ENCODE assay signal across 7 cellular contexts in genomic region chr1:8197493-8198282, GRCh38.
A peak's percentile ranks its signal among the peaks of the same experiment; 100 is the strongest.
DNase-seq lines count a peak whose midpoint lies in the region; ATAC-seq and TF ChIP-seq lines count a peak whose summit lies in the region.

No MANE protein-coding gene starts in this region.

- H4K5ac ChIP-seq in H9 (ENCODE audit: insufficient read length, low read depth, low read length), result no peak overlapping the region

- no peak overlapping the region for H2AK5ac ChIP-seq in H9 (ENCODE audit: insufficient read length, low read length)

- no peak overlapping the region for H3K14ac ChIP-seq in H9 (ENCODE audit: insufficient read depth, low read length)

- no peaks in the 10 kb centered on the region; a peak in 1 of 7 replicates for H3K36me3 Mint-ChIP-seq in H9 (ENCODE audit: insufficient read depth in 1 of 3, low read depth in 3 of 3)

- intact Hi-C loops in left ventricle myocardium inferior (cut with micrococcal nuclease), result no loop called here
- intact Hi-C loops in stomach (cut with DNase I; ENCODE audit: low total_unique reads), result no loop called here

- no peak overlapping the region for H4K91ac ChIP-seq in H9 (ENCODE audit: insufficient read length, low read depth, low read length)

- H2AFZ ChIP-seq in H9 (ENCODE audit: low read length), result no peak overlapping the region
- H2AFZ ChIP-seq in Karpas-422 (ENCODE audit: low read length), result no peak overlapping the region

- no peak overlapping the region for H3K18ac ChIP-seq in H9 (ENCODE audit: insufficient read length, low read depth, low read length)

- H3K9me3 ChIP-seq in H9 (ENCODE audit: control insufficient read depth, low read depth, low read length) (no peaks in the 10 kb centered on the region), left ventricle myocardium inferior (replicated peaks) (no peaks in the 10 kb centered on the region), stomach (no peaks in the 10 kb centered on the region), Karpas-422 (ENCODE audit: low read length) (no peaks in the 10 kb centered on the region)

- no peak overlapping the region for H3K27ac ChIP-seq in H9 (ENCODE audit: insufficient read length, low read depth, low read length)
- no peak overlapping the region for H3K27ac ChIP-seq in left ventricle myocardium inferior (replicated peaks)
- peak overlapping the region in 3 of 5 donors; percentile 52 to 96 (median 64) for H3K27ac ChIP-seq in stomach
- H3K27ac ChIP-seq in Karpas-422 (ENCODE audit: low read length), result no peak overlapping the region

- H3K4me1 Mint-ChIP-seq in H9, result peaks cover 24 to 30% of the 10 kb centered on the region in 2 experiments

- no peak overlapping the region for H2BK12ac ChIP-seq in H9 (ENCODE audit: insufficient read length, low read depth, low read length)

- no peak overlapping the region for H3T11ph ChIP-seq in H9 (ENCODE audit: low read length)

- no peak overlapping the region for H3K9ac ChIP-seq in H9 (ENCODE audit: extremely low read depth, insufficient read length, low read length)
- H3K9ac ChIP-seq in Karpas-422 (ENCODE audit: low read length), result no peak overlapping the region

- no peaks in the 10 kb centered on the region for H3K23me2 ChIP-seq in H9 (ENCODE audit: insufficient read length, low read depth, low read length, poor library complexity, severe bottlenecking)

- H3K56ac ChIP-seq in H9 (ENCODE audit: insufficient read length, low read depth, low read length), result no peak overlapping the region

- no peak for TF ChIP-seq EP300 in stomach (IDR thresholded peaks at IDR 0.05)

- H3K27me3 ChIP-seq in H9 (ENCODE audit: insufficient read depth, low read length) (no peaks in the 10 kb centered on the region), left ventricle myocardium inferior (ENCODE audit: low read depth) (no peaks in the 10 kb centered on the region), stomach (no peaks in the 10 kb centered on the region), Karpas-422 (ENCODE audit: low read length) (no peaks in the 10 kb centered on the region)

- no peak for TF ChIP-seq CTCF in H9 (conservative IDR thresholded peaks at IDR 0.05)
- no peak for TF ChIP-seq CTCF in left ventricle myocardium inferior (IDR thresholded peaks at IDR 0.05; ENCODE audit: borderline replicate concordance)
- TF ChIP-seq CTCF in stomach (IDR thresholded peaks at IDR 0.05), result no peak

- H2BK120ac ChIP-seq in H9 (ENCODE audit: low read depth, low read length, poor library complexity, severe bottlenecking), result no peak overlapping the region

- ATAC-seq in SK-N-SH treated with all-trans-retinoic acid at 6 μM for 48 hours (peak; percentile 83), HG03521 (IDR thresholded peaks at IDR 0.05; ENCODE audit: unreplicated experiment) (no peak), HG02642 (IDR thresholded peaks at IDR 0.05; ENCODE audit: poor library complexity, unreplicated experiment) (no peak)

- no peaks in the 10 kb centered on the region for H3K79me1 ChIP-seq in H9 (ENCODE audit: insufficient read depth, low read depth, low read length, poor library complexity, severe bottlenecking)

- H3K79me2 ChIP-seq in H9 (ENCODE audit: insufficient read depth, low read length) (no peaks in the 10 kb centered on the region), Karpas-422 (ENCODE audit: low read length) (no peaks in the 10 kb centered on the region)

- no peak overlapping the region for H2BK5ac ChIP-seq in H9 (ENCODE audit: insufficient read length, low read length)

- H3K4me1 ChIP-seq in H9 (ENCODE audit: insufficient read depth, low read length) (peaks cover 4% of the 10 kb centered on the region; the same call in 1 of the 2 replicates), left ventricle myocardium inferior (peaks cover 34% of the 10 kb centered on the region), stomach (peaks cover 23 to 44% (median 32%) of the 10 kb centered on the region in 4 donors), Karpas-422 (ENCODE audit: low read length) (no peaks in the 10 kb centered on the region)

- H3K9me2 ChIP-seq in Karpas-422 (replicated peaks; ENCODE audit: insufficient read depth, low read length), result no peaks in the 10 kb centered on the region

- DNase-seq in H9 (no peak), left ventricle myocardium inferior (peak; percentile 51), stomach (peak; percentile 58), Karpas-422 (no peak)

- no peaks in the 10 kb centered on the region; a peak in 1 of 5 replicates for H3K9me3 Mint-ChIP-seq in H9

- no peak overlapping the region for H3K4ac ChIP-seq in H9 (ENCODE audit: low read depth, low read length)

- H3K4me3 ChIP-seq in left ventricle myocardium inferior (no peak overlapping the region), stomach (no peak overlapping the region), Karpas-422 (ENCODE audit: low read length) (no peak overlapping the region)

- H4K20me1 ChIP-seq in H9 (ENCODE audit: control insufficient read depth, insufficient read depth, insufficient read length), result no peaks in the 10 kb centered on the region
- no peaks in the 10 kb centered on the region for H4K20me1 ChIP-seq in Karpas-422 (ENCODE audit: insufficient read depth, low read depth, low read length)

- no peak overlapping the region for H3K4me3 Mint-ChIP-seq in H9

- TF ChIP-seq POLR2A in stomach (IDR thresholded peaks at IDR 0.05), result no peak

- H3K4me2 ChIP-seq in H9 (ENCODE audit: insufficient read depth, insufficient read length, low read length) (no peak overlapping the region), Karpas-422 (ENCODE audit: low read depth, low read length, poor library complexity, severe bottlenecking) (no peak overlapping the region)

- H3K23ac ChIP-seq in H9 (ENCODE audit: insufficient read length, low read depth, low read length), result no peak overlapping the region

- WGBS in H9 (ENCODE audit: extremely low coverage, insufficient read length, low lambda C conversion rate), result no CpG with 5 or more reads among the region's 20 CpGs
- 41 to 49% (median 44%) methylated on average over 19 to 20 of the region's 20 CpGs for WGBS in stomach, 5 donors

- no peaks in the 10 kb centered on the region; the same call in 1 of the 2 replicates for H3K27me3 Mint-ChIP-seq in H9 (ENCODE audit: low read depth)

- H2BK15ac ChIP-seq in H9 (ENCODE audit: low read depth, low read length), result no peak overlapping the region

- H4K8ac ChIP-seq in H9 (replicated peaks; ENCODE audit: insufficient read length, low read depth, low read length), result no peak overlapping the region

- H3K27ac Mint-ChIP-seq in H9, result peak overlapping the region; percentile 25 to 87 (median 51); a peak in 4 of 7 replicates

- H3K36me3 ChIP-seq in left ventricle myocardium inferior, result no peaks in the 10 kb centered on the region
- no peaks in the 10 kb centered on the region for H3K36me3 ChIP-seq in stomach
- H3K36me3 ChIP-seq in Karpas-422 (ENCODE audit: insufficient read depth, low read length), result no peaks in the 10 kb centered on the region

- no peak overlapping the region for H2BK20ac ChIP-seq in H9 (ENCODE audit: low read depth, low read length, poor library complexity, severe bottlenecking)

TF ChIP-seq in SK-N-SH treated with all-trans-retinoic acid at 6 μM for 48 hours, 23 proteins besides CTCF, POLR2A, EP300 and RAD21 (continues in another document):
- no peak for TF ChIP-seq ZNF70 (CRISPR knock-in tag; IDR thresholded peaks at IDR 0.05)
- TF ChIP-seq PATZ1 (CRISPR knock-in tag; IDR thresholded peaks at IDR 0.05; ENCODE audit: borderline replicate concordance), result 0 out of 2 replicates have a peak, but pooled peaks have one; percentile 26
- no peak for TF ChIP-seq TCF4 (CRISPR knock-in tag; IDR thresholded peaks at IDR 0.05; ENCODE audit: borderline replicate concordance)
- no peak for TF ChIP-seq ZNF565 (CRISPR knock-in tag; conservative IDR thresholded peaks at IDR 0.05; ENCODE audit: low read depth)
- TF ChIP-seq CREB5 (CRISPR knock-in tag; IDR thresholded peaks at IDR 0.05; ENCODE audit: low read depth), result no peak
- TF ChIP-seq GLIS3 (CRISPR knock-in tag; IDR thresholded peaks at IDR 0.05), result no peak
- peak; percentile 44; the same call in 1 of the 2 replicates for TF ChIP-seq ISL1 (CRISPR knock-in tag; IDR thresholded peaks at IDR 0.05)
- no peak for TF ChIP-seq ZC3H10 (CRISPR knock-in tag; IDR thresholded peaks at IDR 0.05)

Comparison
In these comparisons a context has a peak if more than half of its experiments do, and no peak if none do; other contexts are left out.
1. DNase-seq: peak in left ventricle myocardium inferior (single experiment) and stomach (single experiment); none in H9 (single experiment) and Karpas-422 (single experiment).
2. H3K27ac ChIP-seq: peak in stomach (3 of 5); none in H9 (single experiment), left ventricle myocardium inferior (single experiment) and Karpas-422 (single experiment).